ENCODE assay signal across 14 cellular contexts in the genomic region with DNA sequence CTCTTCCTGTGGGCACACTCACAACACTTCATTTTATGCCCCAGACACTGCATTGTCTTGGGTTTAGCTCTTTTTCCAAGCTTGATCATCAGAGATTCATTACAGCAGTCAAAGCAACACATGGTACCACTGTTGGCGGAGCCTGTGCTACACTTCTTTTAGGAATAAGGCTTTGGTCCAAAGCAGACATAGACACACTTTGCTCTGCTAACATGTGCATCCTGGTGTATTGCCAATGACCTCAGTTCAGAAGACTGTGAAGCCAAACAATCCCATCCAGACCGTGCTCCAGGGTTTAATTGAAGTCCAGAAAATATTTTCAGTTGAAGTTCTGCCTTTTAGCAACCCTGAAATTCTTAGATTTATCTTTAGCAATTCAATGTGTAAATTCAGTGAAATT.
"Had no signal": no experiment of that assay in that cellular context is flagged by ENCODE, and none has a peak within 500 bp of the region (broad histone marks: within the 10 kb centered on the region; RNA-seq: fewer than 3 reads in every experiment).

No MANE protein-coding gene starts in this region.

- H3K27me3 ChIP-seq: brain microvascular endothelial cell, gastroesophageal sphincter, hepatocyte, stomach had no signal

- H3K9me3 ChIP-seq: gastroesophageal sphincter, mucosa of descending colon, psoas muscle, stomach, thoracic aorta had no signal

- H3K4me1 ChIP-seq: gastroesophageal sphincter, psoas muscle, stomach had no signal

- FAIRE-seq: endometrium had no signal

- H3K4me2 ChIP-seq: hepatocyte had no signal

- H3K27ac ChIP-seq: brain microvascular endothelial cell, gastroesophageal sphincter, hepatocyte, psoas muscle, stomach, thoracic aorta had no signal

- H2AFZ ChIP-seq: hepatocyte had no signal

- H3K79me2 ChIP-seq: hepatocyte had no signal

- DNase-seq: activated B cell treated with CpG ODN at 0.5 μM for 24 hours; activated CD4-positive, alpha-beta T cell treated with anti-CD3 and anti-CD28 coated beads, Interleukin-2, amount 10 ng/mL, durations not matched to agents 7 days and 5 days; brain microvascular endothelial cell; kidney glomerular epithelial cell; mucosa of descending colon; occipital lobe; psoas muscle; stomach; T-helper 17 cell had no signal

- ATAC-seq: esophagus mucosa, gastroesophageal sphincter, mucosa of descending colon, psoas muscle, T-helper 17 cell had no signal

- H3K4me3 ChIP-seq: gastroesophageal sphincter, hepatocyte, mucosa of descending colon, psoas muscle, stomach, thoracic aorta had no signal

- H3K36me3 ChIP-seq: brain microvascular endothelial cell, thoracic aorta had no signal
